In the genomic region with DNA sequence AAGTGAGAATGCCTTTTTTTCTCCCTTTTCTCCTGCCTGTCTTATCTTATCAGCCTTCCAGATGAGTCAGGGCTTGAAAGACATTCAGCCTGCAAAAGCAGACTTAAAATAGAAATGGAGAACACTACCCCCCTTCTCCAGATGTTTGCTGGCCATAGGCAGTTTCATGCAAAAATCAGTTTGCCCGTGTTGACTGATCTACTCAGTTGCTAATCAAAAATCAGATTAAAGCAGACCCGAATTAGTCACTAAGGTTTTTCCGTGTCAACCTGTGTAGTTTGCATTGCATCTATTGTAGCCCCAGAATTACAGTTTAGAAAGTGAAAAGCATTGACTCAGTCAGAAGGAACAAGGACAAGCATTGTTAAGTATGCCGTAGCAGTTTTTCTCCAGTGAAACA, we compare ENCODE assay signal across 27 cellular contexts. TPM values are rescaled to one million over a fixed set of nuclear protein-coding genes. Genes with fewer than 3 reads are reported as not detected.
DNase-seq lines count a peak whose midpoint lies in the region; ATAC-seq and TF ChIP-seq lines count a peak whose summit lies in the region.
"Had no signal": no experiment of that assay in that cellular context is flagged by ENCODE, and none has a peak within 500 bp of the region (broad histone marks: within the 10 kb centered on the region; RNA-seq: fewer than 3 reads in every experiment).

No MANE protein-coding gene starts in this region.

- intact Hi-C loops in Calu3 (cut with micrococcal nuclease; ENCODE audit: unreplicated experiment) = no loop called here

- H3K4me1 ChIP-seq in mesendoderm (ENCODE audit: control insufficient read depth, low read depth, low read length) = peaks cover 5% of the 10 kb centered on the region
- H3K4me1 ChIP-seq: left lung, neural progenitor cell, prostate gland had no signal

- no peak for TF ChIP-seq CTCF in Calu3 (IDR thresholded peaks at IDR 0.05; ENCODE audit: unreplicated experiment)

- H3K79me1 ChIP-seq in mesendoderm (ENCODE audit: low read length) = no peaks in the 10 kb centered on the region

- ATAC-seq in HG03439 (IDR thresholded peaks at IDR 0.05; ENCODE audit: unreplicated experiment) = no peak
- ATAC-seq: activated CD8-positive, alpha-beta memory T cell treated with anti-CD3 and anti-CD28 coated beads, Interleukin-2, amount 10 ng/mL, durations not matched to agents 7 days and 5 days; esophagus mucosa; left lung; mucosa of descending colon had no signal

- peak overlapping the region; percentile 33 for H3K4me3 Mint-ChIP-seq in Calu3 (ENCODE audit: low read depth, unreplicated experiment)
- H3K4me3 Mint-ChIP-seq: activated CD8-positive, alpha-beta memory T cell treated with anti-CD3 and anti-CD28 coated beads, Interleukin-2, amount 10 ng/mL, durations not matched to agents 7 days and 5 days; CD4-positive, alpha-beta T cell; neural progenitor cell; stimulated activated naive CD8-positive, alpha-beta T cell treated with anti-CD3 and anti-CD28 coated beads, Interleukin-15, Interleukin-2, amounts not matched to agents 100 ng/mL and 50 ng/mL, for 24 hours had no signal

- H3K27ac Mint-ChIP-seq in Calu3 (ENCODE audit: unreplicated experiment) = no peak overlapping the region
- H3K27ac Mint-ChIP-seq: activated CD8-positive, alpha-beta memory T cell treated with anti-CD3 and anti-CD28 coated beads, Interleukin-2, amount 10 ng/mL, durations not matched to agents 7 days and 5 days; activated T-helper 2 cell treated with anti-CD3 and anti-CD28 coated beads, Interferon-gamma antibody, Interleukin-2, Interleukin-4, amounts not matched to agents 10 μg/mL and 5 μg/mL and 100 μg/mL, durations not matched to agents 14 hours and 24 hours and 36 hours; CD4-positive, alpha-beta T cell; neural progenitor cell; stimulated activated naive CD8-positive, alpha-beta T cell treated with anti-CD3 and anti-CD28 coated beads, Interleukin-15, Interleukin-2, amounts not matched to agents 100 ng/mL and 50 ng/mL, for 24 hours had no signal

- H3K4me3 ChIP-seq in mesendoderm (ENCODE audit: low read length) = no peak overlapping the region
- H3K4me3 ChIP-seq: left lung, mucosa of descending colon, neural progenitor cell, prostate gland had no signal

- no peak overlapping the region for H3K9ac ChIP-seq in mesendoderm (ENCODE audit: low read length)
- H3K9ac ChIP-seq: neural progenitor cell had no signal

- no peak overlapping the region for H3K4me2 ChIP-seq in mesendoderm (ENCODE audit: low read length)
- H3K4me2 ChIP-seq: neural progenitor cell had no signal

- CTCF ChIA-PET in Calu3 (lab: Charles Lee) = no interaction called here

- H3K23ac ChIP-seq in mesendoderm (ENCODE audit: low read length) = no peak overlapping the region

- no peaks in the 10 kb centered on the region for H3K27me3 ChIP-seq in mesendoderm (ENCODE audit: insufficient read depth, low read length, poor library complexity)
- H3K27me3 ChIP-seq: left lung, neural progenitor cell, tibial nerve had no signal

- no peak overlapping the region for H2BK15ac ChIP-seq in mesendoderm (replicated peaks; ENCODE audit: low read depth)

- no peak overlapping the region for H3K18ac ChIP-seq in mesendoderm (ENCODE audit: low read length)

- no peaks in the 10 kb centered on the region for H3K27me3 Mint-ChIP-seq in Calu3 (ENCODE audit: unreplicated experiment)
- H3K27me3 Mint-ChIP-seq: stimulated activated naive CD8-positive, alpha-beta T cell treated with anti-CD3 and anti-CD28 coated beads, Interleukin-15, Interleukin-2, amounts not matched to agents 100 ng/mL and 50 ng/mL, for 24 hours had no signal

- no CpG with 5 or more reads among the region's 4 CpGs for WGBS in mesendoderm (ENCODE audit: extremely low coverage, insufficient coverage, low lambda C conversion rate)

- H4K5ac ChIP-seq in mesendoderm (ENCODE audit: low read length) = no peak overlapping the region

- no peak overlapping the region for H4K8ac ChIP-seq in mesendoderm (ENCODE audit: low read depth, low read length)

- no peak overlapping the region for H2BK5ac ChIP-seq in mesendoderm (ENCODE audit: low read length)

- H3K79me2 ChIP-seq in mesendoderm (ENCODE audit: control insufficient read depth, insufficient read depth, low read length) = no peaks in the 10 kb centered on the region

- H3K4ac ChIP-seq in mesendoderm (ENCODE audit: low read depth, low read length) = no peak overlapping the region

- H3K36me3 ChIP-seq in mesendoderm (ENCODE audit: control insufficient read depth, insufficient read depth, low read length) = no peaks in the 10 kb centered on the region
- H3K36me3 ChIP-seq: left lung, neural progenitor cell, prostate gland, tibial nerve had no signal

- no peak overlapping the region for H2AK5ac ChIP-seq in mesendoderm (ENCODE audit: low read length)

- H3K9me3 Mint-ChIP-seq in Calu3 (ENCODE audit: low read depth, unreplicated experiment) = peaks cover 5% of the 10 kb centered on the region
- H3K9me3 Mint-ChIP-seq: activated T-helper 2 cell treated with anti-CD3 and anti-CD28 coated beads, Interferon-gamma antibody, Interleukin-2, Interleukin-4, amounts not matched to agents 10 μg/mL and 5 μg/mL and 100 μg/mL, durations not matched to agents 14 hours and 24 hours and 36 hours; CD4-positive, alpha-beta T cell; neural progenitor cell; stimulated activated naive CD8-positive, alpha-beta T cell treated with anti-CD3 and anti-CD28 coated beads, Interleukin-15, Interleukin-2, amounts not matched to agents 100 ng/mL and 50 ng/mL, for 24 hours had no signal

- no peaks in the 10 kb centered on the region for H3K36me3 Mint-ChIP-seq in Calu3 (ENCODE audit: insufficient read depth, unreplicated experiment)
- H3K36me3 Mint-ChIP-seq: activated CD8-positive, alpha-beta memory T cell treated with anti-CD3 and anti-CD28 coated beads, Interleukin-2, amount 10 ng/mL, durations not matched to agents 7 days and 5 days; neural progenitor cell had no signal

- DNase-seq in Calu3 (peak; percentile 4), NCI-H226 (peak; percentile 3), caudate nucleus (lab: John Stamatoyannopoulos, UW) (peak in 7 of 61 donors; percentile 1 to 22 (median 5)), mesendoderm (peak; percentile 85), COR-L47 (lab: John Stamatoyannopoulos, UW) (no peak), T-helper 9 cell (no peak)
- DNase-seq in activated effector memory CD4-positive, alpha-beta T cell treated with anti-CD3 and anti-CD28 coated beads, Interleukin-2, amount 50 U/mL, for 16 hours = no peak
- DNase-seq: activated CD4-positive, alpha-beta T cell treated with anti-CD3 and anti-CD28 coated beads for 48 hours; activated CD8-positive, alpha-beta memory T cell treated with anti-CD3 and anti-CD28 coated beads, Interleukin-2, amount 10 ng/mL, durations not matched to agents 7 days and 5 days; CD4-positive, alpha-beta T cell; effector CD4-positive, alpha-beta T cell; glutamatergic neuron; GOT3; left lung; mucosa of descending colon; NCI-H1417 treated with DMSO at 0.1 percent for 48 hours; NCI-H524 treated with DMSO at 0.1 percent for 48 hours; Right ventricle myocardium superior; stimulated activated CD4-positive, alpha-beta T cell treated with anti-CD3 and anti-CD28 coated beads, Interleukin-2, amount 100 ng/mL, for 24 hours had no signal

- H3K4me1 Mint-ChIP-seq in Calu3 (ENCODE audit: low read depth, unreplicated experiment) = peaks cover 14% of the 10 kb centered on the region
- H3K4me1 Mint-ChIP-seq: activated CD8-positive, alpha-beta memory T cell treated with anti-CD3 and anti-CD28 coated beads, Interleukin-2, amount 10 ng/mL, durations not matched to agents 7 days and 5 days; neural progenitor cell had no signal

- BruUV-seq in Calu3 (replicated peaks; lab: Mats Ljungman, UMichigan) = no TSS peak

- no peak overlapping the region for H3K56ac ChIP-seq in mesendoderm (ENCODE audit: low read length)

- no peak overlapping the region for H2BK120ac ChIP-seq in mesendoderm (ENCODE audit: low read depth, low read length)

- H3K27ac ChIP-seq in caudate nucleus (ENCODE audit: low read depth, low read length) (peak overlapping the region; percentile 50), mesendoderm (ENCODE audit: low read depth, low read length) (no peak overlapping the region)
- H3K27ac ChIP-seq: left lung, neural progenitor cell, prostate gland had no signal

RNA-seq across cellular contexts. Expression of gene IL5RA, which starts 56.2 kb away (rescaled TPM):
- total RNA-seq in Calu3 (2022) = not detected in 2 replicates
- polyA plus RNA-seq in mesendoderm (2013, experiment 1 of 2) = 0.03 TPM
- polyA plus RNA-seq in mesendoderm (2013, experiment 2 of 2) = not detected
- total RNA-seq: activated CD8-positive, alpha-beta memory T cell treated with anti-CD3 and anti-CD28 coated beads, Interleukin-2, amount 10 ng/mL, durations not matched to agents 7 days and 5 days; activated T-helper 2 cell treated with anti-CD3 and anti-CD28 coated beads, Interferon-gamma antibody, Interleukin-2, Interleukin-4, amounts not matched to agents 10 μg/mL and 5 μg/mL and 100 μg/mL, durations not matched to agents 14 hours and 24 hours and 36 hours; esophagus mucosa; skeletal muscle tissue had no signal

Comparison
In these comparisons a context has a peak if more than half of its experiments do, and no peak if none do; other contexts are left out.
1. DNase-seq: peak in Calu3 (single experiment), NCI-H226 (single experiment) and mesendoderm (single experiment); none in COR-L47 (single experiment), T-helper 9 cell (single experiment) and activated effector memory CD4-positive, alpha-beta T cell treated with anti-CD3 and anti-CD28 coated beads, Interleukin-2, amount 50 U/mL, for 16 hours (single experiment).